26 cellular contexts compared by ENCODE assay signal in the genomic region with DNA sequence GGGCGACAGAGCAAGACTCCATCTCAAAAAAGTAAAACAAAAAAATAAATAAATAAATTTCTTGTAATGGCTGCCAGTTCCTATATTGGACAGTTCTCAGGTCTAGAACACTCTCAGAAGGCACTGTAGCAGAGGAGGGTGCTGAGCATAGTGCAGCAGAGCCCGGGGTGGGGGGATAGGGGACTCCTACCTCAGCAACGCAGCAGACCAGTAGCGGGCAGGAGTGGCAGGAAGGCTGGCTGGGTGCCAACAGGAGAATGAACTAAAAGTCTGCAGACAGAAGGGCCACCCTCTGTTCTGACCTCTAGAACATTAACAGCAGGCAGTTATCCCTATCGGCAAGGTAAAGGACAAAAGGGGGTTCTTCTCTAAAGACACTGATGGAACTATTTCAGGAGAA.
"Had no signal": no experiment of that assay in that cellular context is flagged by ENCODE, and none has a peak within 500 bp of the region (broad histone marks: within the 10 kb centered on the region; RNA-seq: fewer than 3 reads in every experiment).

No MANE protein-coding gene starts in this region.

- H3K27ac ChIP-seq: adrenal gland, colonic mucosa, SK-N-MC, VCaP had no signal

- H3K36me3 ChIP-seq: adrenal gland, colonic mucosa had no signal

- ATAC-seq: activated CD4-positive, CD25-positive, alpha-beta regulatory T cell treated with anti-CD3 and anti-CD28 coated beads, Interleukin-2, amount 50 U/mL, for 24 hours; activated CD8-positive, alpha-beta T cell treated with anti-CD3 and anti-CD28 coated beads for 36 hours; activated T-cell treated with anti-CD3 and anti-CD28 coated beads, Interleukin-2, amount 50 U/mL, for 72 hours; Panc1; Right ventricle myocardium inferior; T-cell had no signal

- H3K4me3 ChIP-seq: adrenal gland, colonic mucosa, SK-N-MC had no signal

- H3K9me3 ChIP-seq: adrenal gland, colonic mucosa had no signal

- H3K27me3 Mint-ChIP-seq: activated CD8-positive, alpha-beta T cell treated with anti-CD3 and anti-CD28 coated beads for 36 hours; activated naive CD8-positive, alpha-beta T cell treated with anti-CD3 and anti-CD28 coated beads, Interleukin-2, amount 10 ng/mL, durations not matched to agents 7 days and 5 days had no signal

- H3K9me3 Mint-ChIP-seq: T-cell had no signal

- H3K4me3 Mint-ChIP-seq: activated CD8-positive, alpha-beta T cell treated with anti-CD3 and anti-CD28 coated beads for 36 hours; activated naive CD8-positive, alpha-beta T cell treated with anti-CD3 and anti-CD28 coated beads, Interleukin-2, amount 10 ng/mL, durations not matched to agents 7 days and 5 days; activated T-cell treated with anti-CD3 and anti-CD28 coated beads, Interleukin-2, amount 50 U/mL, for 72 hours; T-cell had no signal

- DNase-seq: activated CD4-positive, alpha-beta T cell treated with anti-CD3 and anti-CD28 coated beads for 4 hours; activated CD8-positive, alpha-beta memory T cell treated with anti-CD3 and anti-CD28 coated beads, Interleukin-2, amount 50 U/mL, for 4 hours; activated CD8-positive, alpha-beta T cell treated with anti-CD3 and anti-CD28 coated beads for 36 hours; activated naive CD4-positive, alpha-beta T cell treated with anti-CD3 and anti-CD28 coated beads, Interleukin-2, amount 50 U/mL, for 16 hours; activated naive CD8-positive, alpha-beta T cell treated with anti-CD3 and anti-CD28 coated beads, Interleukin-2, amount 10 ng/mL, durations not matched to agents 7 days and 5 days; activated T-cell treated with anti-CD3 and anti-CD28 coated beads, Interleukin-2, amount 50 U/mL, for 72 hours; adrenal gland; anterior cingulate cortex; colonic mucosa; Kasumi-1; NCI-H146; NCI-H187 treated with DMSO at 0.1 percent for 48 hours; NCI-H2081 treated with DMSO at 0.1 percent for 48 hours; NCI-H345; NCI-H510A; NCI-H526 treated with DMSO at 0.1 percent for 48 hours; OCI-M1; RPMI8226; T-cell; T-helper 2 cell; T1000 had no signal

- H3K36me3 Mint-ChIP-seq: T-cell had no signal

- H3K4me1 ChIP-seq: adrenal gland, colonic mucosa had no signal

- H3K27ac Mint-ChIP-seq: activated CD8-positive, alpha-beta T cell treated with anti-CD3 and anti-CD28 coated beads for 36 hours; activated naive CD8-positive, alpha-beta T cell treated with anti-CD3 and anti-CD28 coated beads, Interleukin-2, amount 10 ng/mL, durations not matched to agents 7 days and 5 days; activated T-cell treated with anti-CD3 and anti-CD28 coated beads, Interleukin-2, amount 50 U/mL, for 72 hours had no signal

- H3K27me3 ChIP-seq: colonic mucosa had no signal
